Comparison of ENCODE assay signal across 9 cellular contexts in the genomic region with DNA sequence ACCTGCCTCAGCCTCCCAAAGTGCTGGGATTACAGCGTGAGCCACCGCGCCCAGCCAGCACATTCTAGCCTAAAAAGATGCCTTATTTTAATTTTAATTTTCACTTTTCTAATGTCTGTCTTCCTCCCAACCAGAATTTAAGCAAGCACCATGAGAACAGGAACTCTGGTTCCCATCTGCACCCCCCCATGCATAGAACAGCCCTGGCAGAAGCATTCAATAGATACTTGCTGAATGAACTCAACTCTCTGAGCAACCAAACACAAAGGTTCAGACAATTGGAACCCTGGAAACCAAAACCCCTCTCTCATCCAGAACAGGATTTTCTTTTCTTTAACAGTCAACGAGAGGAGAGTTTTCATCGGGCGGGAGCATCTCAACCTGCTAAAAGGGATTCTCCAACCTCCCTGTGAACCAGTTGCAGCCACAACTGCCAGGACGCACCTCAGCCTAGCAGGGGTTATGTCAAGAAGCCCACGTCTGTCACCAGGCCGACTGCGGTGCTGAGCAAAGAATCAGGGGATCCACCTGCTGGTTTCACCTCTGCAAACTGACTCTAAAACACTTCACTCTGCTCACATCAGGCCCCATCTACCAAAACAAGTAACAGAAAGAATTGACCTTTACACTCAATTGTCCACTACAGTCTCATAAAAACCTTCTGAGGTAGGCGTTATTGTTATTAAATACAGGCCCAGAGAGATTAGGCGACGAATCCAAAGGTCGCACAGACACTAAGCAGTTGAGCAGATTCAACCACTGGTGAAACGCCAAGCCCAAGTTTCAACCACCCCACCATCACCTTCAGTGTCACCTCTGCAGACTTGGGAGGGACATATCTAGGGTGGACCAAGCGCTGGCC. TPM values are rescaled to one million over a fixed set of nuclear protein-coding genes. Genes with fewer than 3 reads are reported as not detected.
DNase-seq lines count a peak whose midpoint lies in the region; ATAC-seq and TF ChIP-seq lines count a peak whose summit lies in the region.
"Had no signal": no experiment of that assay in that cellular context is flagged by ENCODE, and none has a peak within 500 bp of the region (broad histone marks: within the 10 kb centered on the region; RNA-seq: fewer than 3 reads in every experiment).

No MANE protein-coding gene starts in this region.

- peak; percentile 69 for DNase-seq in GM10266 (ENCODE audit: extremely low spot score)
- DNase-seq in epithelial cell of esophagus (ENCODE audit: low read depth), result no peak
- DNase-seq in prostate gland (ENCODE audit: low spot score), result no peak
- no peak for DNase-seq in cortex of kidney (lab: John Stamatoyannopoulos, UW)
- DNase-seq in NCI-H524 treated with DMSO at 0.1 percent for 48 hours (lab: John Stamatoyannopoulos, UW), result no peak
- DNase-seq: NCI-H1417 treated with DMSO at 0.1 percent for 48 hours had no signal

- H3K27me3 ChIP-seq in OCI-LY1 (ENCODE audit: insufficient read depth, low read length) (no peaks in the 10 kb centered on the region), prostate gland (replicated peaks; ENCODE audit: insufficient read depth) (no peaks in the 10 kb centered on the region)

- no peak overlapping the region for H2AFZ ChIP-seq in OCI-LY1 (ENCODE audit: low read length)

- H3K4me3 ChIP-seq in OCI-LY1 (ENCODE audit: low read depth, low read length, poor library complexity, severe bottlenecking) (peak overlapping the region; percentile 62), epithelial cell of esophagus (ENCODE audit: low read length) (peak overlapping the region; percentile 65), prostate gland (peak overlapping the region; percentile 59 to 65)

- H3K4me1 ChIP-seq in OCI-LY1 (ENCODE audit: insufficient read depth, low read length, severe bottlenecking) (peaks cover 39% of the 10 kb centered on the region), prostate gland (replicated peaks) (peaks cover 12% of the 10 kb centered on the region)

- 45% methylated on average over 16 of the region's 16 CpGs for WGBS in prostate gland

- ATAC-seq in GM19463 (IDR thresholded peaks at IDR 0.05; ENCODE audit: unreplicated experiment) (no peak), GM21786 (IDR thresholded peaks at IDR 0.05; ENCODE audit: unreplicated experiment) (no peak)

- H3K79me2 ChIP-seq in OCI-LY1 (ENCODE audit: insufficient read depth, low read length), result peaks cover 19% of the 10 kb centered on the region

- H3K9me3 ChIP-seq in OCI-LY1 (ENCODE audit: low read length), result no peaks in the 10 kb centered on the region
- H3K9me3 ChIP-seq in prostate gland, result no peaks in the 10 kb centered on the region

- no peak for TF ChIP-seq POLR2A in prostate gland (IDR thresholded peaks at IDR 0.05)

- H3K27ac ChIP-seq in OCI-LY1 (ENCODE audit: low read depth, low read length, poor library complexity, severe bottlenecking), result peak overlapping the region; percentile 37
- no peak overlapping the region for H3K27ac ChIP-seq in prostate gland

- TF ChIP-seq CTCF in GM10266 (IDR thresholded peaks at IDR 0.05; ENCODE audit: control insufficient read depth, insufficient read depth, low read depth, missing control alignments) (no peak), OCI-LY1 (IDR thresholded peaks at IDR 0.05; ENCODE audit: low read length) (no peak; the same call in 1 of the 2 replicates), epithelial cell of esophagus (IDR thresholded peaks at IDR 0.05; ENCODE audit: insufficient read depth, low read depth, low read length, missing control alignments) (no peak), prostate gland (IDR thresholded peaks at IDR 0.05) (no peak)

- intact Hi-C loops in prostate gland (cut with DNase I), result no loop called here

- H3K4me2 ChIP-seq in OCI-LY1 (ENCODE audit: low read length), result peak overlapping the region; percentile 71

- no peaks in the 10 kb centered on the region for H3F3A ChIP-seq in OCI-LY1 (ENCODE audit: insufficient read depth, low read length)

- no peaks in the 10 kb centered on the region for H3K9me2 ChIP-seq in OCI-LY1 (ENCODE audit: low read depth, low read length)

- peak overlapping the region; percentile 60 for H3K9ac ChIP-seq in OCI-LY1 (ENCODE audit: low read length)

- H3K36me3 ChIP-seq in OCI-LY1 (ENCODE audit: insufficient read depth, low read length), result peaks cover 36% of the 10 kb centered on the region
- no peaks in the 10 kb centered on the region for H3K36me3 ChIP-seq in prostate gland

- no peaks in the 10 kb centered on the region for H4K20me1 ChIP-seq in OCI-LY1 (ENCODE audit: insufficient read depth, low read length)

RNA-seq across cellular contexts. Expression of a gene that starts 1.7 kb away (rescaled TPM):
- total RNA-seq in prostate gland, result 100 to 1,000 TPM; 104 to 137 TPM

RNA-seq across cellular contexts. Expression of a gene that starts 10.0 kb away (rescaled TPM):
- total RNA-seq in prostate gland, result 10 to 100 TPM; 73.6 to 80.2 TPM

RNA-seq across cellular contexts. Expression of a gene that starts 55.7 kb away (rescaled TPM):
- total RNA-seq in prostate gland, result 10 to 100 TPM; 55.0 to 92.4 TPM
